Comparison of ENCODE assay signal across 8 cellular contexts in the genomic region with DNA sequence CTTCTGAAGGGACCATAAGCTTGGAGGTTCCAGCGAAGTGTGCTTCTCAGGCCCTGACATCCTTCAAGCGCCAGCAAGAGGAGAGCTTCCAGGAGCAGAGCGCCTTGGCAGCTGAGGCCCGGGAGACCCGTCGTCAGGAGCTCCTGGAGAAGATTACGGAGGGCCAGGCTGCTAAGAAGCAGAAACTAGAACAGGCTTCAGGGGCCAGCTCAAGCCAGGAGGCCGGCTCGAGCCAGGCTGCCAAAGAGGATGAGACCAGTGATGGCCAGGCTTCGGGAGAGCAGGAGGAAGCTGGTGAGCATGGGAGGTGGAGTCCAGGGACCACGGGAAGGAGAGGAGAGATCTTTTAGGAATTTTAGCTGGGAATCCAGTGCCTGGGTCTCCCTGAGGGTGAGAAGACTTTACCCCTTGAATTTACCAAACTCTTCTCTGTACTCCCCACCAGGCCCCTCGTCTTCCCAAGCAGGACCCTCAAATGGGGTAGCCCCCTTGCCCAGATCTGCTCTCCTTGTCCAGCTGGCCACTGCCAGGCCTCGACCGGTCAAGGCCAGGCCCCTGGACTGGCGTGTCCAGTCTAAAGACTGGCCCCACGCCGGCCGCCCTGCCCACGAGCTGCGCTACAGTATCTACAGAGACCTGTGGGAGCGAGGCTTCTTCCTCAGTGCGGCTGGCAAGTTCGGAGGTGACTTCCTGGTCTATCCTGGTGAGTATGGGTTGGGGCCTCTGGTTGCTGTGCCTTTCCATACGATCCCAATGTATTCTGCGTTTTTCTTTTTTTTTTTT. TPM values are rescaled to one million over a fixed set of nuclear protein-coding genes. Genes with fewer than 3 reads are reported as not detected.
DNase-seq lines count a peak whose midpoint lies in the region; ATAC-seq, FAIRE-seq and TF ChIP-seq lines count a peak whose summit lies in the region.

No MANE protein-coding gene starts in this region.

- no peaks in the 10 kb centered on the region for H3K9me3 ChIP-seq in GM12878 (replicated peaks; ENCODE audit: control insufficient read depth, insufficient read depth, low read length)

- peak overlapping the region; percentile 98 for H3K56ac ChIP-seq in mesendoderm (ENCODE audit: low read length)

- TF ChIP-seq POLR2A in GM12878 (IDR thresholded peaks at IDR 0.05; ENCODE audit: low read depth, low read length), result no peak

- TF ChIP-seq RAD21 in GM12878 (IDR thresholded peaks at IDR 0.05; ENCODE audit: insufficient read depth, low read depth, low read length), result no peak

- H3K36me3 Mint-ChIP-seq in stimulated activated naive CD8-positive, alpha-beta T cell treated with anti-CD3 and anti-CD28 coated beads, Interleukin-15, Interleukin-2, amounts not matched to agents 100 ng/mL and 50 ng/mL, for 24 hours (ENCODE audit: low read depth), result peaks cover 40% of the 10 kb centered on the region

- H3K18ac ChIP-seq in mesendoderm (ENCODE audit: low read length), result peak overlapping the region; percentile 9

- ATAC-seq in stimulated activated naive CD8-positive, alpha-beta T cell treated with anti-CD3 and anti-CD28 coated beads, Interleukin-15, Interleukin-2, amounts not matched to agents 100 U/mL and 50 U/mL, for 24 hours, result no peak
- ATAC-seq in GM12878 (no peak), left lobe of liver (no peak), GM18868 (IDR thresholded peaks at IDR 0.05; ENCODE audit: unreplicated experiment) (no peak)

- H3K4me1 ChIP-seq in GM12878 (ENCODE audit: control insufficient read depth, insufficient read depth, low read length) (peaks cover 14% of the 10 kb centered on the region), mesendoderm (ENCODE audit: control insufficient read depth, low read depth, low read length) (peaks cover 3% of the 10 kb centered on the region)

- CTCF ChIA-PET in GM12878 (lab: Yijun Ruan, JAX), result interaction anchor here (1.2 kb wide), 1 partner anchor 9 kb away, joined by 3 read pairs; a partner anchor contains a TSS

- H3K4me2 ChIP-seq in GM12878 (ENCODE audit: control insufficient read depth, insufficient read depth) (peak overlapping the region; percentile 93), mesendoderm (ENCODE audit: low read length) (peak overlapping the region; percentile 90)

- peaks cover 2 to 4% of the 10 kb centered on the region in 2 experiments; a peak in 3 of 4 replicates for H3K36me3 ChIP-seq in GM12878 (ENCODE audit: control insufficient read depth in 2 of 2, insufficient read depth in 2 of 2, low read length in 1 of 2)
- H3K36me3 ChIP-seq in mesendoderm (ENCODE audit: control insufficient read depth, insufficient read depth, low read length), result peaks cover 11% of the 10 kb centered on the region

- no peak overlapping the region for H3K4ac ChIP-seq in mesendoderm (ENCODE audit: low read depth, low read length)

- peak overlapping the region; percentile 89 for H3K27ac Mint-ChIP-seq in stimulated activated naive CD8-positive, alpha-beta T cell treated with anti-CD3 and anti-CD28 coated beads, Interleukin-15, Interleukin-2, amounts not matched to agents 100 ng/mL and 50 ng/mL, for 24 hours

- FAIRE-seq in GM12878 (lab: Jason Lieb, UNC), result no peak

- H3K27me3 ChIP-seq in GM12878 (replicated peaks in 1 of 2; ENCODE audit: control insufficient read depth in 2 of 2, insufficient read depth in 2 of 2, low read length in 1 of 2) (no peaks in the 10 kb centered on the region), mesendoderm (ENCODE audit: insufficient read depth, low read length, poor library complexity) (no peaks in the 10 kb centered on the region)

- no peak for DNase-seq in stimulated activated naive CD8-positive, alpha-beta T cell treated with anti-CD3 and anti-CD28 coated beads, Interleukin-15, Interleukin-2, amounts not matched to agents 100 U/mL and 50 U/mL, for 24 hours
- DNase-seq in GM12878 (ENCODE audit: low read depth, low spot score) (no peak), mesendoderm (no peak), glomerular visceral epithelial cell (ENCODE audit: extremely low spot score) (no peak), left lobe of liver (ENCODE audit: low spot score) (no peak), NCI-H524 treated with DMSO at 0.1 percent for 48 hours (lab: John Stamatoyannopoulos, UW) (no peak)

- H4K5ac ChIP-seq in mesendoderm (ENCODE audit: low read length), result no peak overlapping the region

- H3K27ac ChIP-seq in GM12878 (ENCODE audit: control insufficient read depth, insufficient read depth), result peak overlapping the region; percentile 99
- peak overlapping the region; percentile 91 for H3K27ac ChIP-seq in mesendoderm (ENCODE audit: low read depth, low read length)

- intact Hi-C loops in GM12878 (cut with micrococcal nuclease; ENCODE audit: unreplicated experiment), result no loop called here

- in situ Hi-C loops in GM12878 (cut with MboI), result no loop called here

- H3K27me3 Mint-ChIP-seq in stimulated activated naive CD8-positive, alpha-beta T cell treated with anti-CD3 and anti-CD28 coated beads, Interleukin-15, Interleukin-2, amounts not matched to agents 100 ng/mL and 50 ng/mL, for 24 hours, result no peaks in the 10 kb centered on the region

- no peak overlapping the region for H2AK5ac ChIP-seq in mesendoderm (ENCODE audit: low read length)

- no peak for TF ChIP-seq CTCF in GM12878 (IDR thresholded peaks at IDR 0.05 in 2 of 3, conservative IDR thresholded peaks at IDR 0.05 in 1 of 3; ENCODE audit: control insufficient read depth in 2 of 3, extremely low read depth in 1 of 3, insufficient read depth in 1 of 3, low read depth in 3 of 3, low read length in 3 of 3)

- WGBS in GM12878 (ENCODE audit: insufficient coverage, insufficient replicate concordance, low lambda C conversion rate, missing lambda C conversion rate), result 48% methylated on average over 25 of the region's 25 CpGs
- no CpG with 5 or more reads among the region's 25 CpGs for WGBS in mesendoderm (ENCODE audit: extremely low coverage, insufficient coverage, low lambda C conversion rate)

- no peaks in the 10 kb centered on the region for H3K9me3 Mint-ChIP-seq in stimulated activated naive CD8-positive, alpha-beta T cell treated with anti-CD3 and anti-CD28 coated beads, Interleukin-15, Interleukin-2, amounts not matched to agents 100 ng/mL and 50 ng/mL, for 24 hours

- no peak overlapping the region for H2BK5ac ChIP-seq in mesendoderm (ENCODE audit: low read length)

- peaks cover 25% of the 10 kb centered on the region for H3K79me1 ChIP-seq in mesendoderm (ENCODE audit: low read length)

- peaks cover 32% of the 10 kb centered on the region for H3K4me1 Mint-ChIP-seq in stimulated activated naive CD8-positive, alpha-beta T cell treated with anti-CD3 and anti-CD28 coated beads, Interleukin-15, Interleukin-2, amounts not matched to agents 100 ng/mL and 50 ng/mL, for 24 hours (ENCODE audit: low read depth)

- no TSS peak for BruUV-seq in GM12878 (replicated peaks; lab: Mats Ljungman, UMichigan)

- H3K79me2 ChIP-seq in GM12878 (ENCODE audit: control insufficient read depth, insufficient read depth, low read length) (peaks cover 19% of the 10 kb centered on the region), mesendoderm (ENCODE audit: control insufficient read depth, insufficient read depth, low read length) (peaks cover 25% of the 10 kb centered on the region)

- RAD21 ChIA-PET in GM12878 (lab: Charles Lee; ENCODE audit: unreplicated experiment), result interaction anchor here (0.9 kb wide), 1 partner anchor 55 kb away, joined by 3 read pairs; no protein-coding TSS in a partner anchor

- peak overlapping the region; percentile 95 for H3K4me3 ChIP-seq in GM12878
- H3K4me3 ChIP-seq in mesendoderm (ENCODE audit: low read length), result peak overlapping the region; percentile 89

- no peak overlapping the region for H4K8ac ChIP-seq in mesendoderm (ENCODE audit: low read depth, low read length)

- POLR2A ChIA-PET in GM12878 (lab: Charles Lee), result interaction anchor here (0.5 to 6.1 kb wide), 5 partner anchors 10 to 257 kb away, joined by 3 to 100 read pairs (median 4); a partner anchor contains a TSS

- peak overlapping the region; percentile 80 for H3K23ac ChIP-seq in mesendoderm (ENCODE audit: low read length)

- H4K20me1 ChIP-seq in GM12878 (ENCODE audit: control insufficient read depth, insufficient read depth), result no peaks in the 10 kb centered on the region

- no peak for TF ChIP-seq EP300 in GM12878 (IDR thresholded peaks at IDR 0.05; ENCODE audit: borderline replicate concordance in 1 of 2, control insufficient read depth in 1 of 2, low read depth in 2 of 2, low read length in 2 of 2)

- H2BK120ac ChIP-seq in mesendoderm (ENCODE audit: low read depth, low read length), result no peak overlapping the region

- no peak overlapping the region for H2BK15ac ChIP-seq in mesendoderm (replicated peaks; ENCODE audit: low read depth)

- SMC1A ChIA-PET in GM12878 (lab: Charles Lee; ENCODE audit: uncharacterized antibody, unreplicated experiment), result interaction anchor here (0.5 to 4.8 kb wide), 6 partner anchors 10 to 75 kb away, joined by 3 to 26 read pairs (median 3); a partner anchor contains a TSS

- H3K9ac ChIP-seq in GM12878 (ENCODE audit: control insufficient read depth, insufficient read depth, low read length) (peak overlapping the region; percentile 90), mesendoderm (ENCODE audit: low read length) (peak overlapping the region; percentile 97)

- peak overlapping the region; percentile 91 for H3K4me3 Mint-ChIP-seq in stimulated activated naive CD8-positive, alpha-beta T cell treated with anti-CD3 and anti-CD28 coated beads, Interleukin-15, Interleukin-2, amounts not matched to agents 100 ng/mL and 50 ng/mL, for 24 hours

- peak overlapping the region; percentile 99 for H2AFZ ChIP-seq in GM12878 (ENCODE audit: control insufficient read depth, low read depth, low read length)

RNA-seq across cellular contexts. Expression of a gene that starts 0.8 kb away (rescaled TPM):
- total RNA-seq in GM12878 (2013; cell fraction: nucleolus; rRNA removed), result 7.1 and 7.7 TPM in 2 replicates
- total RNA-seq in GM12878 (2014; rRNA removed) (20.8 and 21.2 TPM in 2 replicates), GM12878 (2014; rRNA removed; fragmentation: Illumina TruSeq; extraction: Trizol) (8.2 and 8.9 TPM in 2 replicates), GM12878 (2021) (18.9 and 22.0 TPM in 2 replicates), left lobe of liver (17.4 TPM)
- polyA plus RNA-seq in GM12878 (2011; ENCODE audit: low read depth), result 6.7 TPM
- polyA plus RNA-seq in GM12878 (2011; rRNA removed) (11.5 and 14.7 TPM in 2 replicates), GM12878 (2014; fragmentation: Illumina TruSeq; extraction: Trizol) (1.9 and 5.3 TPM in 2 replicates), GM12878 (2014; fragmentation: Nextera tagmentation; extraction: Ambion mirVana) (1 to 10 TPM; 1.0 to 4.2 TPM), GM12878 (2014; rRNA removed) (26.5 and 26.9 TPM in 2 replicates), GM12878 (2016; fragmentation: Nextera tagmentation; extraction: Ambion mirVana) (10 to 100 TPM; 29.8 to 35.9 TPM)
- polyA plus RNA-seq in GM12878 (2011; cell fraction: cytosol; rRNA removed), result 27.3 and 36.8 TPM in 2 replicates
- polyA plus RNA-seq in GM12878 (2011; cell fraction: nucleus; rRNA removed), result 25.0 and 25.4 TPM in 2 replicates
- polyA plus RNA-seq in GM12878 (2012), result 9.4 and 16.6 TPM in 2 replicates
- 5.9 and 15.6 TPM in 2 replicates for polyA minus RNA-seq in GM12878 (2011; rRNA and poly(A)+ RNA removed)
- polyA minus RNA-seq in GM12878 (2011; cell fraction: cytosol; rRNA and poly(A)+ RNA removed), result 5.9 and 7.0 TPM in 2 replicates
- 4.5 and 6.1 TPM in 2 replicates for polyA minus RNA-seq in GM12878 (2011; cell fraction: nucleus; rRNA and poly(A)+ RNA removed)
- 18.7 TPM for polyA plus RNA-seq in mesendoderm (2013, experiment 1 of 2)
- 20.4 TPM for polyA plus RNA-seq in mesendoderm (2013, experiment 2 of 2)

RNA-seq across cellular contexts. Expression of a gene that starts 2.5 kb away (rescaled TPM):
- total RNA-seq in GM12878 (2013; cell fraction: nucleolus; rRNA removed), result 42.5 and 58.1 TPM in 2 replicates
- total RNA-seq in GM12878 (2014; rRNA removed), result 23.8 and 28.1 TPM in 2 replicates
- total RNA-seq in GM12878 (2014; rRNA removed; fragmentation: Illumina TruSeq; extraction: Trizol), result 8.0 and 8.6 TPM in 2 replicates
- 38.8 and 43.0 TPM in 2 replicates for total RNA-seq in GM12878 (2021)
- polyA plus RNA-seq in GM12878 (2011; ENCODE audit: low read depth), result 9.5 TPM
- polyA plus RNA-seq in GM12878 (2011; rRNA removed), result 3.6 and 8.5 TPM in 2 replicates
- 11.9 and 15.4 TPM in 2 replicates for polyA plus RNA-seq in GM12878 (2011; cell fraction: cytosol; rRNA removed)
- polyA plus RNA-seq in GM12878 (2011; cell fraction: nucleus; rRNA removed), result 25.5 and 31.4 TPM in 2 replicates
- 27.3 and 27.9 TPM in 2 replicates for polyA plus RNA-seq in GM12878 (2012)
- 8.2 and 15.7 TPM in 2 replicates for polyA plus RNA-seq in GM12878 (2014; fragmentation: Illumina TruSeq; extraction: Trizol)
- polyA plus RNA-seq in GM12878 (2014; fragmentation: Nextera tagmentation; extraction: Ambion mirVana), result 1 to 10 TPM in 1 of 2 experiments, under 1 TPM in 1; 0.69 to 1.4 TPM
- polyA plus RNA-seq in GM12878 (2014; rRNA removed), result 27.8 and 34.4 TPM in 2 replicates
- 10 to 100 TPM; 37.1 to 44.5 TPM for polyA plus RNA-seq in GM12878 (2016; fragmentation: Nextera tagmentation; extraction: Ambion mirVana)
- polyA minus RNA-seq in GM12878 (2011; rRNA and poly(A)+ RNA removed), result 6.0 and 12.5 TPM in 2 replicates
- 9.6 and 11.6 TPM in 2 replicates for polyA minus RNA-seq in GM12878 (2011; cell fraction: cytosol; rRNA and poly(A)+ RNA removed)
- polyA minus RNA-seq in GM12878 (2011; cell fraction: nucleus; rRNA and poly(A)+ RNA removed), result 8.9 and 19.6 TPM in 2 replicates
- 95.4 TPM for polyA plus RNA-seq in mesendoderm (2013, experiment 1 of 2)
- 92.1 TPM for polyA plus RNA-seq in mesendoderm (2013, experiment 2 of 2)
- 34.3 TPM for total RNA-seq in left lobe of liver

RNA-seq across cellular contexts. Expression of a gene that starts 8.8 kb away (rescaled TPM):
- total RNA-seq in GM12878 (2013; cell fraction: nucleolus; rRNA removed), result 260 and 264 TPM in 2 replicates
- 5,407 and 5,598 TPM in 2 replicates for total RNA-seq in GM12878 (2014; rRNA removed)
- total RNA-seq in GM12878 (2014; rRNA removed; fragmentation: Illumina TruSeq; extraction: Trizol), result 2,351 TPM in 2 replicates
- 2,143 and 2,183 TPM in 2 replicates for total RNA-seq in GM12878 (2021)
- polyA plus RNA-seq in GM12878 (2011; ENCODE audit: low read depth), result 3,226 TPM
- polyA plus RNA-seq in GM12878 (2011; rRNA removed), result 1,412 and 2,202 TPM in 2 replicates
- 3,564 and 4,583 TPM in 2 replicates for polyA plus RNA-seq in GM12878 (2011; cell fraction: cytosol; rRNA removed)
- 1,587 and 1,661 TPM in 2 replicates for polyA plus RNA-seq in GM12878 (2011; cell fraction: nucleus; rRNA removed)
- 3,570 and 4,911 TPM in 2 replicates for polyA plus RNA-seq in GM12878 (2012)
- 1,194 and 2,970 TPM in 2 replicates for polyA plus RNA-seq in GM12878 (2014; fragmentation: Illumina TruSeq; extraction: Trizol)
- 100 to 1,000 TPM; 629 to 815 TPM for polyA plus RNA-seq in GM12878 (2014; fragmentation: Nextera tagmentation; extraction: Ambion mirVana)
- polyA plus RNA-seq in GM12878 (2014; rRNA removed), result 6,524 and 7,847 TPM in 2 replicates
- polyA plus RNA-seq in GM12878 (2016; fragmentation: Nextera tagmentation; extraction: Ambion mirVana), result 100 to 1,000 TPM; 890 to 896 TPM
- 301 and 1,060 TPM in 2 replicates for polyA minus RNA-seq in GM12878 (2011; rRNA and poly(A)+ RNA removed)
- 280 and 346 TPM in 2 replicates for polyA minus RNA-seq in GM12878 (2011; cell fraction: cytosol; rRNA and poly(A)+ RNA removed)
- 168 and 218 TPM in 2 replicates for polyA minus RNA-seq in GM12878 (2011; cell fraction: nucleus; rRNA and poly(A)+ RNA removed)
- 2,066 TPM for polyA plus RNA-seq in mesendoderm (2013, experiment 1 of 2)
- 2,070 TPM for polyA plus RNA-seq in mesendoderm (2013, experiment 2 of 2)
- 482 TPM for total RNA-seq in left lobe of liver

RNA-seq across cellular contexts. Expression of a gene that starts 18.9 kb away (rescaled TPM):
- total RNA-seq in GM12878 (2013; cell fraction: nucleolus; rRNA removed), result 1.3 and 2.7 TPM in 2 replicates
- 0.05 TPM in 1 of 2 replicates, not detected in the other for total RNA-seq in GM12878 (2014; rRNA removed)
- not detected in 2 replicates for total RNA-seq in GM12878 (2014; rRNA removed; fragmentation: Illumina TruSeq; extraction: Trizol)
- 0.27 and 0.33 TPM in 2 replicates for total RNA-seq in GM12878 (2021)
- polyA plus RNA-seq in GM12878 (2011; ENCODE audit: low read depth), result not detected
- not detected in 2 replicates for polyA plus RNA-seq in GM12878 (2011; rRNA removed)
- polyA plus RNA-seq in GM12878 (2011; cell fraction: cytosol; rRNA removed), result 0.12 and 0.15 TPM in 2 replicates
- 0.09 TPM in 2 replicates for polyA plus RNA-seq in GM12878 (2011; cell fraction: nucleus; rRNA removed)
- 0.57 and 1.0 TPM in 2 replicates for polyA plus RNA-seq in GM12878 (2012)
- not detected in 2 replicates for polyA plus RNA-seq in GM12878 (2014; fragmentation: Illumina TruSeq; extraction: Trizol)
- polyA plus RNA-seq in GM12878 (2014; fragmentation: Nextera tagmentation; extraction: Ambion mirVana), result not detected
- not detected in 2 replicates for polyA plus RNA-seq in GM12878 (2014; rRNA removed)
- under 1 TPM; 0.74 to 0.83 TPM for polyA plus RNA-seq in GM12878 (2016; fragmentation: Nextera tagmentation; extraction: Ambion mirVana)
- polyA minus RNA-seq in GM12878 (2011; rRNA and poly(A)+ RNA removed), result not detected in 2 replicates
- not detected in 2 replicates for polyA minus RNA-seq in GM12878 (2011; cell fraction: cytosol; rRNA and poly(A)+ RNA removed)
- polyA minus RNA-seq in GM12878 (2011; cell fraction: nucleus; rRNA and poly(A)+ RNA removed), result not detected in 2 replicates
- 1.1 TPM for polyA plus RNA-seq in mesendoderm (2013, experiment 1 of 2)
- polyA plus RNA-seq in mesendoderm (2013, experiment 2 of 2), result 2.1 TPM
- total RNA-seq in left lobe of liver, result 1.9 TPM

RNA-seq across cellular contexts. Expression of a gene that starts 30.9 kb away (rescaled TPM):
- 2.1 and 4.6 TPM in 2 replicates for total RNA-seq in GM12878 (2013; cell fraction: nucleolus; rRNA removed)
- total RNA-seq in GM12878 (2014; rRNA removed), result 0.06 TPM in 1 of 2 replicates, not detected in the other
- not detected in 2 replicates for total RNA-seq in GM12878 (2014; rRNA removed; fragmentation: Illumina TruSeq; extraction: Trizol)
- 0.18 and 0.29 TPM in 2 replicates for total RNA-seq in GM12878 (2021)
- 0.16 TPM for polyA plus RNA-seq in GM12878 (2011; ENCODE audit: low read depth)
- 0.62 and 1.1 TPM in 2 replicates for polyA plus RNA-seq in GM12878 (2011; rRNA removed)
- polyA plus RNA-seq in GM12878 (2011; cell fraction: cytosol; rRNA removed), result 0.89 and 1.7 TPM in 2 replicates
- polyA plus RNA-seq in GM12878 (2011; cell fraction: nucleus; rRNA removed), result 4.8 and 7.0 TPM in 2 replicates
- 0.65 and 1.0 TPM in 2 replicates for polyA plus RNA-seq in GM12878 (2012)
- 0.16 and 2.5 TPM in 2 replicates for polyA plus RNA-seq in GM12878 (2014; fragmentation: Illumina TruSeq; extraction: Trizol)
- under 1 TPM; 0.04 to 0.31 TPM for polyA plus RNA-seq in GM12878 (2014; fragmentation: Nextera tagmentation; extraction: Ambion mirVana)
- polyA plus RNA-seq in GM12878 (2014; rRNA removed), result 0.11 and 0.12 TPM in 2 replicates
- polyA plus RNA-seq in GM12878 (2016; fragmentation: Nextera tagmentation; extraction: Ambion mirVana), result under 1 TPM; 0.20 to 0.32 TPM
- polyA minus RNA-seq in GM12878 (2011; rRNA and poly(A)+ RNA removed), result 0.82 and 1.1 TPM in 2 replicates
- polyA minus RNA-seq in GM12878 (2011; cell fraction: cytosol; rRNA and poly(A)+ RNA removed), result not detected in 2 replicates
- polyA minus RNA-seq in GM12878 (2011; cell fraction: nucleus; rRNA and poly(A)+ RNA removed), result 0.73 and 1.1 TPM in 2 replicates
- polyA plus RNA-seq in mesendoderm (2013, experiment 1 of 2), result not detected
- not detected for polyA plus RNA-seq in mesendoderm (2013, experiment 2 of 2)
- total RNA-seq in left lobe of liver, result 1.2 TPM
